17 cellular contexts compared by ENCODE assay signal in the genomic region with DNA sequence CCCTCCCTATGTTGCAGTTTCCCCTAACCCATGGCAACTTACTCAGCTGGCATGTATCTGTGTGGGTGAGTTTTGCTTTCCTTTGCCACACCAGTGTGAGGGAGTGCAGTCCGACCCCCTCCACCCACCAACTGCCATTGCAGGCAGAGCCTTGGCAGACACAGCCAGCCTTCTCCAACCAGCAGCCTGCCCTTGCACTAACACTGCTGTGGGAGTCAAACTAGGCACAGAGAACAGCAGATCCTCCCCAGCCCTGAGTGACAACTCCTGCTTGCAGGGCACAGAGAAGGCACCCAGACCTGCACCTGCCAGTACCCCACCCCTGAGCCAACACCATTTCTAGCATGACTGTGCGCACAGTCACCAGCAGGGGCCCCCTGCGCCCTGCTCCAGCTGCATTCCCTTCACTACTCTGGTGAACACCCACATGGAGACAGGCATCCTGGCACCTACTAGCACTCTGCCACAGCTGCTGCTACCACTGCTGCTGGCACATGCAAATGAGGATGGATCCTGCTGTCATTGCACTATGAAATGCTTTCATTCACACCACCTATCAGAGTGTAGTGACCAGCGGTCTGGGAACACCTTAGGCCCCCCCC.
DNase-seq lines count a peak whose midpoint lies in the region; ATAC-seq and TF ChIP-seq lines count a peak whose summit lies in the region.
"Had no signal": no experiment of that assay in that cellular context is flagged by ENCODE, and none has a peak within 500 bp of the region (broad histone marks: within the 10 kb centered on the region; RNA-seq: fewer than 3 reads in every experiment).

No MANE protein-coding gene starts in this region.

- DNase-seq in NCI-H526 (lab: John Stamatoyannopoulos, UW) (peak; percentile 39 to 70), NCI-H526 treated with DMSO at 0.1 percent for 48 hours (lab: John Stamatoyannopoulos, UW) (no peak), WERI-Rb-1 (no peak), iris pigment epithelial cell (ENCODE audit: low read depth) (peak; percentile 7), upper lobe of right lung (no peak), SIG-M5 (lab: John Stamatoyannopoulos, UW) (no peak)
- DNase-seq in stimulated activated naive B cell treated with anti-CD40 and anti-IgM and Interleukin-4, amounts not matched to agents 10 μg/mL and 1 μg/mL and 100 μg/mL, for 72 hours, result no peak
- DNase-seq: activated CD4-positive, alpha-beta T cell treated with anti-CD3 and anti-CD28 coated beads, Interleukin-2, amount 50 U/mL, for 1 hour; adrenal gland; esophagus squamous epithelium; KBM-7; mesenchymal stem cell; NCI-H1694; occipital lobe; Right ventricle myocardium superior; spleen had no signal

- TF ChIP-seq CTCF in WERI-Rb-1 (IDR thresholded peaks at IDR 0.05; ENCODE audit: low read depth, low read length), result peak; percentile 47
- TF ChIP-seq CTCF in upper lobe of right lung (IDR thresholded peaks at IDR 0.05), result no peak

- H3K4me1 ChIP-seq in upper lobe of right lung, result no peaks in the 10 kb centered on the region
- H3K4me1 ChIP-seq: adrenal gland, esophagus squamous epithelium, spleen had no signal

- H3K27ac Mint-ChIP-seq in stimulated activated naive B cell treated with anti-CD40 and anti-IgM and Interleukin-4, amounts not matched to agents 10 μg/mL and 1 μg/mL and 100 μg/mL, for 72 hours, result no peak overlapping the region

- peaks cover 28 to 29% of the 10 kb centered on the region in 2 donors for H3K9me3 Mint-ChIP-seq in stimulated activated naive B cell treated with anti-CD40 and anti-IgM and Interleukin-4, amounts not matched to agents 10 μg/mL and 1 μg/mL and 100 μg/mL, for 72 hours

- ATAC-seq in upper lobe of right lung, result peak; percentile 41
- no peak for ATAC-seq in HG03565 (IDR thresholded peaks at IDR 0.05; ENCODE audit: unreplicated experiment)
- ATAC-seq in stimulated activated naive B cell treated with anti-CD40 and anti-IgM and Interleukin-4, amounts not matched to agents 10 μg/mL and 1 μg/mL and 100 μg/mL, for 72 hours (replicated peaks), result no peak

- no peak overlapping the region for H3K27ac ChIP-seq in WERI-Rb-1
- no peak overlapping the region for H3K27ac ChIP-seq in upper lobe of right lung
- H3K27ac ChIP-seq: adrenal gland, esophagus squamous epithelium, spleen had no signal

- H3K36me3 Mint-ChIP-seq in stimulated activated naive B cell treated with anti-CD40 and anti-IgM and Interleukin-4, amounts not matched to agents 10 μg/mL and 1 μg/mL and 100 μg/mL, for 72 hours, result peaks cover 2 to 4% of the 10 kb centered on the region in 2 donors

- H3K27me3 ChIP-seq in WERI-Rb-1 (ENCODE audit: insufficient read depth, low read depth, severe bottlenecking) (no peaks in the 10 kb centered on the region), upper lobe of right lung (no peaks in the 10 kb centered on the region)
- H3K27me3 ChIP-seq: adrenal gland, esophagus squamous epithelium, spleen had no signal

- H3K9me3 ChIP-seq in WERI-Rb-1 (ENCODE audit: severe bottlenecking) (peaks cover 9% of the 10 kb centered on the region), upper lobe of right lung (peaks cover 10% of the 10 kb centered on the region)

- no peak overlapping the region for H3K4me3 ChIP-seq in WERI-Rb-1 (ENCODE audit: low read depth, low read length)
- H3K4me3 ChIP-seq in upper lobe of right lung, result no peak overlapping the region
- H3K4me3 ChIP-seq: adrenal gland, esophagus squamous epithelium, spleen had no signal

- H3K4me1 Mint-ChIP-seq in stimulated activated naive B cell treated with anti-CD40 and anti-IgM and Interleukin-4, amounts not matched to agents 10 μg/mL and 1 μg/mL and 100 μg/mL, for 72 hours, result no peaks in the 10 kb centered on the region

- H3K4me3 Mint-ChIP-seq in stimulated activated naive B cell treated with anti-CD40 and anti-IgM and Interleukin-4, amounts not matched to agents 10 μg/mL and 1 μg/mL and 100 μg/mL, for 72 hours, result no peak overlapping the region

- peaks cover 0 to 5% of the 10 kb centered on the region in 2 donors for H3K27me3 Mint-ChIP-seq in stimulated activated naive B cell treated with anti-CD40 and anti-IgM and Interleukin-4, amounts not matched to agents 10 μg/mL and 1 μg/mL and 100 μg/mL, for 72 hours

- intact Hi-C loops in upper lobe of right lung (cut with DNase I), result no loop called here

- H3K36me3 ChIP-seq in WERI-Rb-1 (no peaks in the 10 kb centered on the region), upper lobe of right lung (no peaks in the 10 kb centered on the region)
- H3K36me3 ChIP-seq: adrenal gland, esophagus squamous epithelium, spleen had no signal

Comparison
In these comparisons a context has a peak if more than half of its experiments do, and no peak if none do; other contexts are left out.
1. DNase-seq: peak in NCI-H526 (2 of 2) and iris pigment epithelial cell (single experiment); none in NCI-H526 treated with DMSO at 0.1 percent for 48 hours (single experiment), WERI-Rb-1 (single experiment), upper lobe of right lung (single experiment), stimulated activated naive B cell treated with anti-CD40 and anti-IgM and Interleukin-4, amounts not matched to agents 10 μg/mL and 1 μg/mL and 100 μg/mL, for 72 hours (single experiment) and SIG-M5 (single experiment).